In the genomic region with DNA sequence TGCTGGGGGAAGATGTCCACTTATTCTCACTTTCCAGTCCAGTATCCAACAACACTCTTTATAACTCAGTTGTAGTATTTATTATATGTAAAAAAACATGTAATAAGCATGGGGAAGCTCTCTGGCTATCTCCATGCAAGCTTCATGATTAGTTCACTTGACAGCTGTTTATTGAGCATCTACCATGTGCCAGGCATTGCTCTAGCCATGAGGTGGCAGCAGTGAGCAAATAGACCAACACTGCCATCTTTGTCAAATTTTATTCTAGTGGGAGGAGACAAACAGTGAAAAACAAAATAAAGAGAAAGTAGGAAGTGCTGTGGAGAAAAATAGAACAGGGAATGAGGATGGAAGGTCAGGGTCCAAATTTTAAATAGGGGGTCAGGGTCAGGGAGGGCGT, we compare ENCODE assay signal across 13 cellular contexts.
DNase-seq lines count a peak whose midpoint lies in the region; ATAC-seq and TF ChIP-seq lines count a peak whose summit lies in the region.
"Had no signal": no experiment of that assay in that cellular context is flagged by ENCODE, and none has a peak within 500 bp of the region (broad histone marks: within the 10 kb centered on the region; RNA-seq: fewer than 3 reads in every experiment).

No MANE protein-coding gene starts in this region.

- peak; percentile 24; the same call in 1 of the 2 replicates for TF ChIP-seq CTCF in RWPE1 (conservative IDR thresholded peaks at IDR 0.05; ENCODE audit: low read depth)

- DNase-seq in DMS 273 (lab: John Stamatoyannopoulos, UW; ENCODE audit: unreplicated experiment) = peak; percentile 59
- DNase-seq in DMS 273 treated with DMSO at 0.1 percent for 48 hours (lab: John Stamatoyannopoulos, UW) = no peak
- peak; percentile 18 for DNase-seq in GM23248
- no peak for DNase-seq in RWPE1 (ENCODE audit: low spot score)
- peak; percentile 6 for DNase-seq in iris pigment epithelial cell (ENCODE audit: low read depth)
- no peak for DNase-seq in globus pallidus (ENCODE audit: low spot score)
- DNase-seq in NCI-H1105 treated with DMSO at 0.1 percent for 48 hours (lab: John Stamatoyannopoulos, UW) = no peak
- DNase-seq: 8988T; central memory CD4-positive, alpha-beta T cell; kidney; sigmoid colon; testis had no signal

- H3K79me2 ChIP-seq in GM23248 (ENCODE audit: insufficient read depth) = no peaks in the 10 kb centered on the region

- no peak overlapping the region for H3K4me2 ChIP-seq in GM23248 (ENCODE audit: unreplicated experiment)

- H3K27me3 ChIP-seq in GM23248 (replicated peaks; ENCODE audit: insufficient read depth) = no peaks in the 10 kb centered on the region
- H3K27me3 ChIP-seq: sigmoid colon, testis had no signal

- in situ Hi-C loops in GM23248 (cut with MboI) = no loop called here

- H3K9ac ChIP-seq in GM23248 = no peak overlapping the region

- H3K4me1 ChIP-seq in GM23248 (ENCODE audit: insufficient read depth) = no peaks in the 10 kb centered on the region
- H3K4me1 ChIP-seq: sigmoid colon, testis had no signal

- no peak overlapping the region for H3K4me3 ChIP-seq in GM23248
- H3K4me3 ChIP-seq: sigmoid colon, testis had no signal

- POLR2A ChIA-PET in RWPE1 (lab: Yijun Ruan, JAX; ENCODE audit: low non-redundant PET) = no interaction called here

- H2AFZ ChIP-seq in GM23248 = no peak overlapping the region

- ATAC-seq in HG02610 (IDR thresholded peaks at IDR 0.05; ENCODE audit: unreplicated experiment) = no peak

- no peak overlapping the region for H3K27ac ChIP-seq in GM23248
- no peak overlapping the region for H3K27ac ChIP-seq in RWPE1
- H3K27ac ChIP-seq: sigmoid colon, testis had no signal

- H3F3A ChIP-seq in GM23248 (ENCODE audit: insufficient read depth) = no peaks in the 10 kb centered on the region

- H3K9me3 ChIP-seq in GM23248 (ENCODE audit: low read depth) = no peaks in the 10 kb centered on the region
- H3K9me3 ChIP-seq: testis had no signal

- H3K36me3 ChIP-seq in GM23248 (ENCODE audit: low read depth) = no peaks in the 10 kb centered on the region
- H3K36me3 ChIP-seq: sigmoid colon had no signal

- CTCF ChIA-PET in RWPE1 (lab: Yijun Ruan, JAX) = interaction anchor here (0.7 to 1.9 kb wide), 3 partner anchors 8 to 53 kb away, joined by 3 to 6 read pairs (median 3); no protein-coding TSS in a partner anchor

- 12 to 28% methylated on average over 1 of the region's 1 CpG for WGBS in GM23248 (ENCODE audit: low coverage in 1 of 2, low lambda C conversion rate in 2 of 2, missing lambda C conversion rate in 2 of 2), 2 experiments

- no peaks in the 10 kb centered on the region for H4K20me1 ChIP-seq in GM23248 (ENCODE audit: insufficient read depth)

- no peaks in the 10 kb centered on the region for H3K9me2 ChIP-seq in GM23248 (ENCODE audit: insufficient read depth)

Comparison
In these comparisons a context has a peak if more than half of its experiments do, and no peak if none do; other contexts are left out.
1. DNase-seq: peak in DMS 273 (single experiment), GM23248 (single experiment) and iris pigment epithelial cell (single experiment); none in DMS 273 treated with DMSO at 0.1 percent for 48 hours (single experiment), RWPE1 (single experiment), globus pallidus (single experiment) and NCI-H1105 treated with DMSO at 0.1 percent for 48 hours (single experiment).